ENCODE assay signal across 14 cellular contexts in the genomic region with DNA sequence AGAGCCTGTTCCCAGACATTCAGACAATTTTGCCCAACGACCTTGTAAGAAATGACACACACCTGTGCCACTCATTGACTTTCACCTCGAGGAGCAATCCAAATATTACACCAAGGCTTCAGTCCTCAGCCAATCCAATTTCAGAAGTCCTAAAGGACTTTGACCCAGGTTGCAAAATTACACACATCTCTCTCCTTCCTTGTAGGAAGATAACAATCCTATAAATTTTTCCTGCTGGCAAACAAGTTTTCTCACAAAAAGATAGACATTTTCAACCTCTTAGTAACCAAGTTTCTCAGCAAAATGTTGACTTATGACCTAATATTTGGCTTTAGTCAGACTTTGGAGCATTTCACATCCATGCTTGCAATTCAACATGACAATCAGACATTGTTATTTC.
DNase-seq lines count a peak whose midpoint lies in the region; ATAC-seq, FAIRE-seq and TF ChIP-seq lines count a peak whose summit lies in the region.
"Had no signal": no experiment of that assay in that cellular context is flagged by ENCODE, and none has a peak within 500 bp of the region (broad histone marks: within the 10 kb centered on the region; RNA-seq: fewer than 3 reads in every experiment).

No MANE protein-coding gene starts in this region.

- H3K9me3 ChIP-seq in pancreas: no peaks in the 10 kb centered on the region
- H3K9me3 ChIP-seq: BLaER1 had no signal

- WGBS in pancreas, 2 donors: 5 to 8% methylated on average over 2 of the region's 2 CpGs

- ATAC-seq in left colon: peak; percentile 99
- ATAC-seq in pancreas: peak; percentile 82 to 92 (median 87)
- ATAC-seq in GM19351 (IDR thresholded peaks at IDR 0.05; ENCODE audit: unreplicated experiment): no peak
- no peak for ATAC-seq in GM21526 (IDR thresholded peaks at IDR 0.05; ENCODE audit: low FRiP score, unreplicated experiment)
- ATAC-seq: GM12878 had no signal

- H3K27me3 ChIP-seq in pancreas: no peaks in the 10 kb centered on the region
- H3K27me3 ChIP-seq: BLaER1 had no signal

- H3K27ac ChIP-seq in pancreas: peak overlapping the region in 1 of 4 donors; percentile 24
- H3K27ac ChIP-seq: BLaER1 had no signal

- H3K4me3 ChIP-seq in pancreas: no peak overlapping the region
- H3K4me3 ChIP-seq: BLaER1, GM12878 had no signal

- no peak for TF ChIP-seq CTCF in pancreas (IDR thresholded peaks at IDR 0.05)

- intact Hi-C loops in left colon (cut with DNase I, micrococcal nuclease): no loop called here
- intact Hi-C loops in pancreas (cut with DNase I): no loop called here

- no peak for FAIRE-seq in pancreas (lab: Jason Lieb, UNC)
- FAIRE-seq: GM12878, GM18507 had no signal

- no peaks in the 10 kb centered on the region for H3K36me3 ChIP-seq in pancreas
- H3K36me3 ChIP-seq: BLaER1 had no signal

- H3K4me1 ChIP-seq in pancreas: no peaks in the 10 kb centered on the region

- DNase-seq in HT-29 (ENCODE audit: low spot score): peak; percentile 47
- DNase-seq in left colon: no peak
- DNase-seq in pancreas: no peak
- DNase-seq in NCI-H345 (lab: John Stamatoyannopoulos, UW): no peak
- DNase-seq in activated CD4-positive, alpha-beta T cell treated with anti-CD3 and anti-CD28 coated beads for 4 hours: no peak
- DNase-seq: AML-193, DMS79, IMR-90, KBM-7 had no signal

Comparison
In these comparisons a context has a peak if more than half of its experiments do, and no peak if none do; other contexts are left out.
1. ATAC-seq: peak in left colon (single experiment) and pancreas (4 of 4); none in GM19351 (single experiment) and GM21526 (single experiment).